20 cellular contexts compared by ENCODE assay signal in genomic region chr1:19812875-19813650, GRCh38. TPM values are rescaled to one million over a fixed set of nuclear protein-coding genes. Genes with fewer than 3 reads are reported as not detected.
DNase-seq lines count a peak whose midpoint lies in the region; ATAC-seq, FAIRE-seq and TF ChIP-seq lines count a peak whose summit lies in the region.
"Had no signal": no experiment of that assay in that cellular context is flagged by ENCODE, and none has a peak within 500 bp of the region (broad histone marks: within the 10 kb centered on the region; RNA-seq: fewer than 3 reads in every experiment).

No MANE protein-coding gene starts in this region.

- DNase-seq in AG09309 (ENCODE audit: low read depth) (peak; percentile 32), Peyer's patch (peak in 1 of 3 donors; percentile 60), fibroblast of villous mesenchyme (ENCODE audit: low read depth) (peak; percentile 72), pancreas (peak in 2 of 6 donors; percentile 23 to 45), NCI-H774 (lab: John Stamatoyannopoulos, UW) (no peak)
- DNase-seq: COR-L47, NCI-H1048, NCI-H1436 treated with DMSO at 0.1 percent for 48 hours, NCI-H2029 treated with DMSO at 0.1 percent for 48 hours, NCI-H2171 treated with DMSO at 0.1 percent for 48 hours had no signal

- peaks cover 0 to 31% (median 1%) of the 10 kb centered on the region in 4 donors for H3K4me1 ChIP-seq in Peyer's patch
- H3K4me1 ChIP-seq in pancreas: peaks cover 18 to 30% (median 29%) of the 10 kb centered on the region in 3 donors

- no peak for ATAC-seq in pancreas
- ATAC-seq in HG02763 (IDR thresholded peaks at IDR 0.05; ENCODE audit: unreplicated experiment): no peak
- no peak for ATAC-seq in HG03565 (IDR thresholded peaks at IDR 0.05; ENCODE audit: unreplicated experiment)
- ATAC-seq in HG02678 (IDR thresholded peaks at IDR 0.05; ENCODE audit: unreplicated experiment): no peak
- ATAC-seq: HCT116 had no signal

- H3K36me3 ChIP-seq in Peyer's patch (no peaks in the 10 kb centered on the region), pancreas (no peaks in the 10 kb centered on the region)

- no peak for FAIRE-seq in pancreas (lab: Jason Lieb, UNC)
- FAIRE-seq: A204.1 had no signal

- H3K27ac ChIP-seq in Peyer's patch: peak overlapping the region in 2 of 4 donors; percentile 55 to 94
- peak overlapping the region in 3 of 4 donors; percentile 38 to 94 (median 91) for H3K27ac ChIP-seq in pancreas
- H3K27ac ChIP-seq: C4-2B, KMS-11 had no signal

- no peaks in the 10 kb centered on the region for H3K9me3 ChIP-seq in Peyer's patch
- no peaks in the 10 kb centered on the region for H3K9me3 ChIP-seq in pancreas

- 36 to 38% methylated on average over 15 of the region's 15 CpGs for WGBS in pancreas, 2 donors

- TF ChIP-seq CTCF in AG09309 (IDR thresholded peaks at IDR 0.05; ENCODE audit: control insufficient read depth, insufficient read depth, low read depth, low read length, missing control alignments) (no peak), Peyer's patch (IDR thresholded peaks at IDR 0.05) (no peak), fibroblast of villous mesenchyme (IDR thresholded peaks at IDR 0.05; ENCODE audit: insufficient read depth, low read depth, low read length) (no peak), pancreas (IDR thresholded peaks at IDR 0.05) (no peak)

- H3K4me3 ChIP-seq in AG09309 (ENCODE audit: control insufficient read depth, low read depth, low read length) (no peak overlapping the region), Peyer's patch (peak overlapping the region in 2 of 4 donors; percentile 22 to 53), fibroblast of villous mesenchyme (ENCODE audit: low read depth, low read length) (no peak overlapping the region), pancreas (peak overlapping the region; percentile 30 to 67 (median 46))

- H3K27me3 ChIP-seq in Peyer's patch (no peaks in the 10 kb centered on the region), pancreas (no peaks in the 10 kb centered on the region)

- TF ChIP-seq POLR2A in Peyer's patch (IDR thresholded peaks at IDR 0.05): peak; percentile 29 to 51

- intact Hi-C loops in pancreas (cut with DNase I): no loop called here

RNA-seq across cellular contexts. Expression of gene RNF186, which starts 2.0 kb away (rescaled TPM):
- 10 to 100 TPM in 2 of 4 donors, 1 to 10 TPM in 2; 2.5 to 19.0 (median 10.4) TPM for total RNA-seq in Peyer's patch
- not detected in 2 replicates for total RNA-seq in fibroblast of villous mesenchyme
- 10 to 100 TPM; 18.1 to 29.6 (median 27.2) TPM for total RNA-seq in pancreas
- polyA plus RNA-seq in pancreas: 10 to 100 TPM; 13.2 to 14.9 TPM
- total RNA-seq: MCF 10A, NCI-H460, SK-MEL-5 had no signal

RNA-seq across cellular contexts. Expression of gene TMCO4, which starts 13.3 kb away (rescaled TPM):
- 10 to 100 TPM; 13.5 to 40.4 (median 26.1) TPM for total RNA-seq in Peyer's patch
- 20.7 and 20.9 TPM in 2 replicates for total RNA-seq in fibroblast of villous mesenchyme
- total RNA-seq in pancreas: 10 to 100 TPM; 12.6 to 22.2 (median 14.7) TPM
- 10 to 100 TPM; 23.9 to 25.1 TPM for polyA plus RNA-seq in pancreas

Comparison
In these comparisons a context has a peak if more than half of its experiments do, and no peak if none do; other contexts are left out.
1. H3K4me3 ChIP-seq: peak in pancreas (4 of 4); none in AG09309 (single experiment) and fibroblast of villous mesenchyme (single experiment).